In genomic region chr7:95511716-95512260, GRCh38 we compare ENCODE assay signal across 9 cellular contexts. TPM values are rescaled to one million over a fixed set of nuclear protein-coding genes. Genes with fewer than 3 reads are reported as not detected.
DNase-seq lines count a peak whose midpoint lies in the region; ATAC-seq and TF ChIP-seq lines count a peak whose summit lies in the region.
"Had no signal": no experiment of that assay in that cellular context is flagged by ENCODE, and none has a peak within 500 bp of the region (broad histone marks: within the 10 kb centered on the region; RNA-seq: fewer than 3 reads in every experiment).

No MANE protein-coding gene starts in this region.

- peak; percentile 80 for TF ChIP-seq CTCF in activated CD8-positive, alpha-beta T cell treated with anti-CD3 and anti-CD28 coated beads for 36 hours (IDR thresholded peaks at IDR 0.05)
- peak; percentile 77 for TF ChIP-seq CTCF in epithelial cell of esophagus (IDR thresholded peaks at IDR 0.05; ENCODE audit: insufficient read depth, low read depth, low read length, missing control alignments)

- H3K27me3 Mint-ChIP-seq in activated CD8-positive, alpha-beta T cell treated with anti-CD3 and anti-CD28 coated beads for 36 hours: peaks cover 9% of the 10 kb centered on the region
- peaks cover 14% of the 10 kb centered on the region for H3K27me3 Mint-ChIP-seq in stimulated activated memory B cell treated with anti-CD40 and anti-IgM and Interleukin-4, amounts not matched to agents 10 μg/mL and 1 μg/mL and 100 μg/mL, for 72 hours

- no peaks in the 10 kb centered on the region for H3K4me1 Mint-ChIP-seq in activated CD8-positive, alpha-beta T cell treated with anti-CD3 and anti-CD28 coated beads for 36 hours (ENCODE audit: low read depth)
- peaks cover 4% of the 10 kb centered on the region for H3K4me1 Mint-ChIP-seq in stimulated activated memory B cell treated with anti-CD40 and anti-IgM and Interleukin-4, amounts not matched to agents 10 μg/mL and 1 μg/mL and 100 μg/mL, for 72 hours

- no peaks in the 10 kb centered on the region for H3K36me3 Mint-ChIP-seq in activated CD8-positive, alpha-beta T cell treated with anti-CD3 and anti-CD28 coated beads for 36 hours (ENCODE audit: low read depth)
- no peaks in the 10 kb centered on the region for H3K36me3 Mint-ChIP-seq in stimulated activated memory B cell treated with anti-CD40 and anti-IgM and Interleukin-4, amounts not matched to agents 10 μg/mL and 1 μg/mL and 100 μg/mL, for 72 hours
- H3K36me3 Mint-ChIP-seq: activated naive CD8-positive, alpha-beta T cell had no signal

- H3K4me3 Mint-ChIP-seq in activated CD8-positive, alpha-beta T cell treated with anti-CD3 and anti-CD28 coated beads for 36 hours: no peak overlapping the region
- peak overlapping the region; percentile 34 for H3K4me3 Mint-ChIP-seq in stimulated activated memory B cell treated with anti-CD40 and anti-IgM and Interleukin-4, amounts not matched to agents 10 μg/mL and 1 μg/mL and 100 μg/mL, for 72 hours
- H3K4me3 Mint-ChIP-seq: activated naive CD8-positive, alpha-beta T cell had no signal

- H3K9me3 Mint-ChIP-seq in activated CD8-positive, alpha-beta T cell treated with anti-CD3 and anti-CD28 coated beads for 36 hours: no peaks in the 10 kb centered on the region
- no peaks in the 10 kb centered on the region for H3K9me3 Mint-ChIP-seq in stimulated activated memory B cell treated with anti-CD40 and anti-IgM and Interleukin-4, amounts not matched to agents 10 μg/mL and 1 μg/mL and 100 μg/mL, for 72 hours

- CTCF ChIA-PET in activated CD8-positive, alpha-beta T cell treated with anti-CD3 and anti-CD28 coated beads for 36 hours (lab: Charles Lee): interaction anchor here (0.6 to 6.6 kb wide), 37 partner anchors 9 to 610 kb away, joined by 3 to 117 read pairs (median 5); no protein-coding TSS in a partner anchor

- no peak overlapping the region for H3K27ac Mint-ChIP-seq in activated CD8-positive, alpha-beta T cell treated with anti-CD3 and anti-CD28 coated beads for 36 hours
- no peak overlapping the region for H3K27ac Mint-ChIP-seq in stimulated activated memory B cell treated with anti-CD40 and anti-IgM and Interleukin-4, amounts not matched to agents 10 μg/mL and 1 μg/mL and 100 μg/mL, for 72 hours
- H3K27ac Mint-ChIP-seq: activated naive CD8-positive, alpha-beta T cell had no signal

- intact Hi-C loops in activated CD8-positive, alpha-beta T cell treated with anti-CD3 and anti-CD28 coated beads for 36 hours (cut with micrococcal nuclease): loop anchor here (5.0 kb wide), 2 partner anchors 176 to 361 kb away; no protein-coding TSS in a partner anchor

- POLR2A ChIA-PET in activated CD8-positive, alpha-beta T cell treated with anti-CD3 and anti-CD28 coated beads for 36 hours (lab: Charles Lee): no interaction called here

- no peak overlapping the region for H3K4me3 ChIP-seq in epithelial cell of esophagus (ENCODE audit: low read length)

- ATAC-seq in GM19324 (IDR thresholded peaks at IDR 0.05; ENCODE audit: low FRiP score, unreplicated experiment): peak; percentile 90
- ATAC-seq in HG03342 (IDR thresholded peaks at IDR 0.05; ENCODE audit: unreplicated experiment): peak; percentile 83
- peak; percentile 90 for ATAC-seq in activated CD8-positive, alpha-beta T cell treated with anti-CD3 and anti-CD28 coated beads for 36 hours
- peak; percentile 90 for ATAC-seq in stimulated activated memory B cell treated with anti-CD40 and anti-IgM and Interleukin-4, amounts not matched to agents 10 μg/mL and 1 μg/mL and 100 μg/mL, for 72 hours

- peak; percentile 56 for DNase-seq in COLO668 (lab: John Stamatoyannopoulos, UW; ENCODE audit: unreplicated experiment)
- peak; percentile 82 for DNase-seq in NCI-H69 (lab: John Stamatoyannopoulos, UW)
- DNase-seq in activated CD8-positive, alpha-beta T cell treated with anti-CD3 and anti-CD28 coated beads for 36 hours: peak; percentile 81
- peak; percentile 62 for DNase-seq in epithelial cell of esophagus (ENCODE audit: low read depth)
- peak; percentile 86 for DNase-seq in myocyte (ENCODE audit: low read depth)

RNA-seq across cellular contexts. Expression of gene ASB4, which starts 26.0 kb away (rescaled TPM):
- not detected for total RNA-seq in activated CD8-positive, alpha-beta T cell treated with anti-CD3 and anti-CD28 coated beads for 36 hours
- 0.35 TPM in 1 of 2 replicates, not detected in the other for total RNA-seq in myocyte
- polyA plus RNA-seq in myocyte (2012): 0.24 TPM
